ENCODE assay signal across 11 cellular contexts in the genomic region with DNA sequence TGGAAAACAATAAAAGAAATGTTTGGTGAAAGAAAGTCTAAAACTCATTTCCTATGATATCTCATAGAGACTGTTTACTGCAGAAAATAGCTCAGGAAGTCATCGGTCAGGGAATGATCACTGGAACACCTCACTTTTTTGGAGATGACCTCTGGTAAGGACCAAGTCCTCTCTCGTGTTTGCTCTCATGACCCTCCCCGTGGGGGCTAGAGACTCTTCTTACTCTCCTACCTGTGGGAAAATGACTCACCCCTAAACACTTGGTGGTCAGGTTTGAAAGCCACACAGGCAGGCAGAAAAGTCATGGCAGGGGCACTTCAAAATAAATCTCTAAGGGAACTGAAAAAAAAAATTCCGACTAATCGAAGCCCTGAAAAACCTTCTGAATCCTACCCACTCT. TPM values are rescaled to one million over a fixed set of nuclear protein-coding genes. Genes with fewer than 3 reads are reported as not detected.
A peak's percentile ranks its signal among the peaks of the same experiment; 100 is the strongest.
DNase-seq lines count a peak whose midpoint lies in the region; ATAC-seq and TF ChIP-seq lines count a peak whose summit lies in the region.
"Had no signal": no experiment of that assay in that cellular context is flagged by ENCODE, and none has a peak within 500 bp of the region (broad histone marks: within the 10 kb centered on the region; RNA-seq: fewer than 3 reads in every experiment).

No MANE protein-coding gene starts in this region.

- H3K9me3 Mint-ChIP-seq in activated CD8-positive, alpha-beta memory T cell treated with anti-CD3 and anti-CD28 coated beads, Interleukin-2, amount 10 ng/mL, durations not matched to agents 7 days and 5 days (ENCODE audit: low read depth) = no peaks in the 10 kb centered on the region
- H3K9me3 Mint-ChIP-seq: stimulated activated naive CD8-positive, alpha-beta T cell treated with anti-CD3 and anti-CD28 coated beads, Interleukin-15, amount 100 ng/mL, for 72 hours had no signal

- no peaks in the 10 kb centered on the region for H3K36me3 Mint-ChIP-seq in activated CD8-positive, alpha-beta memory T cell treated with anti-CD3 and anti-CD28 coated beads, Interleukin-2, amount 10 ng/mL, durations not matched to agents 7 days and 5 days
- H3K36me3 Mint-ChIP-seq: IgD-negative memory B cell had no signal

- H3K4me3 ChIP-seq in BLaER1 (no peak overlapping the region), HUES64 (ENCODE audit: low read length) (no peak overlapping the region), epithelial cell of proximal tubule (ENCODE audit: low read depth, low read length) (peak overlapping the region; percentile 40)

- CTCF ChIA-PET in activated CD8-positive, alpha-beta memory T cell treated with anti-CD3 and anti-CD28 coated beads, Interleukin-2, amount 10 ng/mL, durations not matched to agents 7 days and 5 days (lab: Charles Lee) = no interaction called here

- peak overlapping the region; percentile 44; the same call in 1 of the 2 replicates for H3K27ac ChIP-seq in BLaER1
- peak overlapping the region; percentile 53 for H3K27ac ChIP-seq in HUES64 (ENCODE audit: low read depth, low read length)

- H3K9me3 ChIP-seq in BLaER1 (peaks cover 13% of the 10 kb centered on the region; the same call in 1 of the 2 replicates), HUES64 (ENCODE audit: insufficient read depth, low read depth, low read length) (no peaks in the 10 kb centered on the region)

- H3K9ac ChIP-seq in BLaER1 = no peak overlapping the region; the same call in 1 of the 2 replicates
- no peak overlapping the region for H3K9ac ChIP-seq in HUES64 (ENCODE audit: low read depth, low read length)

- H3K36me3 ChIP-seq in BLaER1 (no peaks in the 10 kb centered on the region), HUES64 (ENCODE audit: insufficient read depth, low read length) (no peaks in the 10 kb centered on the region)

- DNase-seq in epithelial cell of proximal tubule (ENCODE audit: low read depth) = no peak
- DNase-seq in activated CD8-positive, alpha-beta memory T cell treated with anti-CD3 and anti-CD28 coated beads, Interleukin-2, amount 10 ng/mL, durations not matched to agents 7 days and 5 days = no peak
- no peak for DNase-seq in GM03348 (ENCODE audit: low spot score)
- no peak for DNase-seq in NCI-H226
- DNase-seq: stimulated activated CD4-positive, alpha-beta T cell treated with anti-CD3 and anti-CD28 coated beads, Interleukin-1b, Interleukin-23, amount 100 ng/mL, for 48 hours had no signal

- H3K4me3 Mint-ChIP-seq in activated CD8-positive, alpha-beta memory T cell treated with anti-CD3 and anti-CD28 coated beads, Interleukin-2, amount 10 ng/mL, durations not matched to agents 7 days and 5 days = no peak overlapping the region

- H3K27me3 ChIP-seq in BLaER1 = no peaks in the 10 kb centered on the region
- H3K27me3 ChIP-seq in HUES64 (ENCODE audit: insufficient read depth, low read length) = no peaks in the 10 kb centered on the region; the same call in 1 of the 2 replicates

- peak; percentile 53 for ATAC-seq in GM18909 (IDR thresholded peaks at IDR 0.05; ENCODE audit: poor library complexity, unreplicated experiment)
- ATAC-seq in activated CD8-positive, alpha-beta memory T cell treated with anti-CD3 and anti-CD28 coated beads, Interleukin-2, amount 10 ng/mL, durations not matched to agents 7 days and 5 days = no peak
- ATAC-seq in HG02588 (IDR thresholded peaks at IDR 0.05; ENCODE audit: unreplicated experiment) = no peak

- peaks cover 8% of the 10 kb centered on the region for H3K27me3 Mint-ChIP-seq in activated CD8-positive, alpha-beta memory T cell treated with anti-CD3 and anti-CD28 coated beads, Interleukin-2, amount 10 ng/mL, durations not matched to agents 7 days and 5 days

- no peak overlapping the region for H3K27ac Mint-ChIP-seq in activated CD8-positive, alpha-beta memory T cell treated with anti-CD3 and anti-CD28 coated beads, Interleukin-2, amount 10 ng/mL, durations not matched to agents 7 days and 5 days
- H3K27ac Mint-ChIP-seq: IgD-negative memory B cell; stimulated activated naive CD8-positive, alpha-beta T cell treated with anti-CD3 and anti-CD28 coated beads, Interleukin-15, amount 100 ng/mL, for 72 hours had no signal

- H3K4me1 ChIP-seq in BLaER1 = peaks cover 73% of the 10 kb centered on the region
- peaks cover 24% of the 10 kb centered on the region for H3K4me1 ChIP-seq in HUES64 (ENCODE audit: insufficient read depth, low read length)

- peak overlapping the region; percentile 64 for H3K4me2 ChIP-seq in BLaER1

- H4K20me1 ChIP-seq in BLaER1 = no peaks in the 10 kb centered on the region

- TF ChIP-seq CTCF in epithelial cell of proximal tubule (conservative IDR thresholded peaks at IDR 0.05; ENCODE audit: low read depth, low read length) = no peak

- 74% methylated on average over 5 of the region's 5 CpGs for WGBS in HUES64

- H3K4me1 Mint-ChIP-seq in activated CD8-positive, alpha-beta memory T cell treated with anti-CD3 and anti-CD28 coated beads, Interleukin-2, amount 10 ng/mL, durations not matched to agents 7 days and 5 days = peaks cover 16% of the 10 kb centered on the region

RNA-seq across cellular contexts. Expression of gene FAM240B, which starts 48.2 kb away (rescaled TPM):
- not detected for polyA plus RNA-seq in HUES64 (2013, experiment 1 of 2)
- not detected for polyA plus RNA-seq in HUES64 (2013, experiment 2 of 2)
- total RNA-seq in epithelial cell of proximal tubule = not detected in 2 replicates
- total RNA-seq in activated CD8-positive, alpha-beta memory T cell treated with anti-CD3 and anti-CD28 coated beads, Interleukin-2, amount 10 ng/mL, durations not matched to agents 7 days and 5 days = not detected
- polyA plus RNA-seq: IgD-negative memory B cell had no signal

RNA-seq across cellular contexts. Expression of gene ANKRD18A, which starts 51.4 kb away (rescaled TPM):
- polyA plus RNA-seq in HUES64 (2013, experiment 1 of 2) = 4.2 TPM
- polyA plus RNA-seq in HUES64 (2013, experiment 2 of 2) = 5.1 TPM
- total RNA-seq in epithelial cell of proximal tubule = 2.7 and 3.1 TPM in 2 replicates
- 1 to 10 TPM in 1 of 2 experiments, under 1 TPM in 1; 0.19 to 1.5 TPM for total RNA-seq in activated CD8-positive, alpha-beta memory T cell treated with anti-CD3 and anti-CD28 coated beads, Interleukin-2, amount 10 ng/mL, durations not matched to agents 7 days and 5 days
- polyA plus RNA-seq: IgD-negative memory B cell had no signal
